In genomic region chr5:137660349-137660817, GRCh38 we compare ENCODE assay signal across 8 cellular contexts.
A peak's percentile ranks its signal among the peaks of the same experiment; 100 is the strongest.
DNase-seq lines count a peak whose midpoint lies in the region; ATAC-seq and TF ChIP-seq lines count a peak whose summit lies in the region.

No MANE protein-coding gene starts in this region.

- no peak overlapping the region for H3K4me2 ChIP-seq in IMR-90 (ENCODE audit: low read depth, low read length)
- 0 out of 2 replicates have a peak overlapping the region, but pooled peaks have one; percentile 41 for H3K4me2 ChIP-seq in PC-3 (ENCODE audit: low read length)
- H3K4me2 ChIP-seq in neural progenitor cell = no peak overlapping the region

- no peak overlapping the region for H4K91ac ChIP-seq in IMR-90 (ENCODE audit: insufficient read depth, low read depth, low read length)

- H3K18ac ChIP-seq in IMR-90 (ENCODE audit: low read depth, low read length) = no peak overlapping the region

- no peaks in the 10 kb centered on the region for H3K79me1 ChIP-seq in IMR-90 (ENCODE audit: low read depth in 1 of 2, low read length in 2 of 2)

- no peaks in the 10 kb centered on the region for H3K36me3 ChIP-seq in IMR-90 (ENCODE audit: control insufficient read depth, insufficient read depth, low read length)
- H3K36me3 ChIP-seq in PC-3 (ENCODE audit: low read depth, low read length) = no peaks in the 10 kb centered on the region
- no peaks in the 10 kb centered on the region for H3K36me3 ChIP-seq in neural progenitor cell

- no peaks in the 10 kb centered on the region for H3K9me2 ChIP-seq in PC-3 (replicated peaks; ENCODE audit: low read length)

- POLR2A ChIA-PET in IMR-90 (lab: Charles Lee; ENCODE audit: unreplicated experiment) (no interaction called here), PC-3 (lab: Charles Lee; ENCODE audit: unreplicated experiment) (no interaction called here)

- H3K27me3 ChIP-seq in IMR-90 (ENCODE audit: control insufficient read depth, insufficient read depth, low read length) (no peaks in the 10 kb centered on the region), PC-3 (ENCODE audit: low read length) (no peaks in the 10 kb centered on the region), neural progenitor cell (no peaks in the 10 kb centered on the region)

- H3K14ac ChIP-seq in IMR-90 (replicated peaks; ENCODE audit: low read depth, low read length) = no peak overlapping the region

- H3K79me2 ChIP-seq in PC-3 (ENCODE audit: low read length) (no peaks in the 10 kb centered on the region), neural progenitor cell (ENCODE audit: low read depth) (no peaks in the 10 kb centered on the region)

- BruUV-seq in IMR-90 (replicated peaks; lab: Mats Ljungman, UMichigan) (no TSS peak), PC-3 (replicated peaks; lab: Mats Ljungman, UMichigan) (no TSS peak)

- no peak overlapping the region for H3K23ac ChIP-seq in IMR-90 (ENCODE audit: low read depth, low read length)

- in situ Hi-C loops in IMR-90 (cut with MboI; ENCODE audit: low sequenced_read_pairs) = no loop called here

- H3K9me3 ChIP-seq in IMR-90 (ENCODE audit: control insufficient read depth, insufficient read depth, low read length) (no peaks in the 10 kb centered on the region), PC-3 (ENCODE audit: low read length) (no peaks in the 10 kb centered on the region), neural progenitor cell (ENCODE audit: low read depth) (no peaks in the 10 kb centered on the region)

- no peak overlapping the region for H4K8ac ChIP-seq in IMR-90 (ENCODE audit: low read depth in 2 of 2, low read length in 2 of 2)

- DNase-seq in DMS153 treated with DMSO at 0.1 percent for 48 hours (lab: John Stamatoyannopoulos, UW; ENCODE audit: unreplicated experiment) (peak; percentile 10), IMR-90 (peak; percentile 81), PC-3 (peak; percentile 79), fibroblast of mammary gland (ENCODE audit: low read depth) (peak; percentile 76), neural progenitor cell (ENCODE audit: low spot score) (peak; percentile 78), stromal cell of bone marrow (ENCODE audit: low read depth) (peak; percentile 52)
- peak; percentile 70 for DNase-seq in activated T-cell treated with anti-CD3 and anti-CD28 coated beads, Interleukin-2, amount 50 U/mL, for 4 hours

- peak; percentile 75 for TF ChIP-seq CTCF in IMR-90 (conservative IDR thresholded peaks at IDR 0.05; ENCODE audit: low read depth, low read length)
- TF ChIP-seq CTCF in PC-3 (conservative IDR thresholded peaks at IDR 0.05; ENCODE audit: low read depth, low read length) = peak; percentile 77
- TF ChIP-seq CTCF in fibroblast of mammary gland (conservative IDR thresholded peaks at IDR 0.05; ENCODE audit: control insufficient read depth, insufficient read depth, low read depth, low read length) = peak; percentile 88
- TF ChIP-seq CTCF in neural progenitor cell (IDR thresholded peaks at IDR 0.05) = peak; percentile 79

- H3K9me3 Mint-ChIP-seq in activated T-cell treated with anti-CD3 and anti-CD28 coated beads, Interleukin-2, amount 50 U/mL, for 4 hours = no peaks in the 10 kb centered on the region
- no peaks in the 10 kb centered on the region for H3K9me3 Mint-ChIP-seq in neural progenitor cell

- no peak overlapping the region for H2BK20ac ChIP-seq in IMR-90 (ENCODE audit: low read depth, low read length)

- no peak overlapping the region for H2BK120ac ChIP-seq in IMR-90 (ENCODE audit: low read depth, low read length)

- no peak overlapping the region for H3K4me3 ChIP-seq in IMR-90 (ENCODE audit: insufficient read depth, low read depth, low read length)
- no peak overlapping the region for H3K4me3 ChIP-seq in PC-3 (ENCODE audit: low read length)
- no peak overlapping the region for H3K4me3 ChIP-seq in fibroblast of mammary gland (ENCODE audit: control insufficient read depth, low read depth, low read length)
- H3K4me3 ChIP-seq in neural progenitor cell = no peak overlapping the region

- TF ChIP-seq POLR2A in IMR-90 (IDR thresholded peaks at IDR 0.05; ENCODE audit: low read depth, low read length) = no peak

- no peak overlapping the region for H2BK15ac ChIP-seq in IMR-90 (ENCODE audit: low read depth, low read length)

- no peak overlapping the region for H3K9ac ChIP-seq in IMR-90 (ENCODE audit: low read depth, low read length)
- no peak overlapping the region for H3K9ac ChIP-seq in PC-3 (ENCODE audit: low read length)
- H3K9ac ChIP-seq in neural progenitor cell = no peak overlapping the region

- H4K20me1 ChIP-seq in IMR-90 (ENCODE audit: insufficient read depth, low read length) = no peaks in the 10 kb centered on the region
- H4K20me1 ChIP-seq in PC-3 (ENCODE audit: low read length) = no peaks in the 10 kb centered on the region
- H4K20me1 ChIP-seq in neural progenitor cell (ENCODE audit: low read depth) = peaks cover 3% of the 10 kb centered on the region

- H2AFZ ChIP-seq in IMR-90 (replicated peaks; ENCODE audit: low read length, poor library complexity) = peak overlapping the region; percentile 4
- H2AFZ ChIP-seq in PC-3 (ENCODE audit: low read length) = peak overlapping the region; percentile 70
- H2AFZ ChIP-seq in neural progenitor cell (replicated peaks) = no peak overlapping the region

- no peaks in the 10 kb centered on the region for H3K4me1 ChIP-seq in IMR-90 (ENCODE audit: control insufficient read depth, insufficient read depth, low read length)
- H3K4me1 ChIP-seq in PC-3 (ENCODE audit: insufficient read depth, low read length) = no peaks in the 10 kb centered on the region
- H3K4me1 ChIP-seq in neural progenitor cell = no peaks in the 10 kb centered on the region

- H4K5ac ChIP-seq in IMR-90 (ENCODE audit: low read depth, low read length) = no peak overlapping the region

- dilution Hi-C loops in IMR-90 (cut with HindIII; ENCODE audit: low sequenced_read_pairs, unreplicated experiment) = no loop called here

- no peaks in the 10 kb centered on the region for H3K9me1 ChIP-seq in IMR-90 (ENCODE audit: insufficient read depth, low read length)

- no peak overlapping the region for H3K4me3 Mint-ChIP-seq in activated T-cell treated with anti-CD3 and anti-CD28 coated beads, Interleukin-2, amount 50 U/mL, for 4 hours
- no peak overlapping the region for H3K4me3 Mint-ChIP-seq in neural progenitor cell

- H2AK9ac ChIP-seq in IMR-90 (replicated peaks; ENCODE audit: low read depth, low read length, poor library complexity) = no peak overlapping the region

- H3K27ac Mint-ChIP-seq in neural progenitor cell = no peak overlapping the region

- CTCF ChIA-PET in IMR-90 (lab: Yijun Ruan, JAX) = interaction anchor here (0.5 to 2.3 kb wide), 17 partner anchors 9 to 392 kb away, joined by 3 to 25 read pairs (median 4); partner anchors contain the start of gene KLHL3
- CTCF ChIA-PET in PC-3 (lab: Charles Lee) = interaction anchor here (0.5 to 1.7 kb wide), 12 partner anchors 19 to 340 kb away, joined by 3 to 16 read pairs (median 5); partner anchors contain the start of gene KLHL3

- H2BK5ac ChIP-seq in IMR-90 (ENCODE audit: low read depth, low read length, poor library complexity, severe bottlenecking) = no peak overlapping the region

- no peaks in the 10 kb centered on the region for H3F3A ChIP-seq in PC-3 (ENCODE audit: low read length, unreplicated experiment)
- H3F3A ChIP-seq in neural progenitor cell (ENCODE audit: low read depth) = no peaks in the 10 kb centered on the region

- no peak overlapping the region for H2AK5ac ChIP-seq in IMR-90 (ENCODE audit: low read depth, low read length)

- peaks cover 12% of the 10 kb centered on the region for H3K36me3 Mint-ChIP-seq in activated T-cell treated with anti-CD3 and anti-CD28 coated beads, Interleukin-2, amount 50 U/mL, for 4 hours (ENCODE audit: insufficient read depth)
- H3K36me3 Mint-ChIP-seq in neural progenitor cell = peaks cover 2% of the 10 kb centered on the region

- no peak overlapping the region for H3K56ac ChIP-seq in IMR-90 (ENCODE audit: extremely low read depth, insufficient read depth, low read length)

- ATAC-seq in GM21526 (IDR thresholded peaks at IDR 0.05; ENCODE audit: low FRiP score, unreplicated experiment) (peak; percentile 86), IMR-90 (ENCODE audit: low read depth) (peak; percentile 93), PC-3 (peak; percentile 98)
- peak; percentile 96 to 97 for ATAC-seq in activated T-cell treated with anti-CD3 and anti-CD28 coated beads, Interleukin-2, amount 50 U/mL, for 4 hours

- no peaks in the 10 kb centered on the region for H3K27me3 Mint-ChIP-seq in activated T-cell treated with anti-CD3 and anti-CD28 coated beads, Interleukin-2, amount 50 U/mL, for 4 hours (ENCODE audit: low read depth)
- no peaks in the 10 kb centered on the region for H3K27me3 Mint-ChIP-seq in neural progenitor cell (ENCODE audit: insufficient read depth, low read depth)

- peak; percentile 80 for TF ChIP-seq RAD21 in IMR-90 (IDR thresholded peaks at IDR 0.05; ENCODE audit: low read length)

- no peak overlapping the region for H3K4ac ChIP-seq in IMR-90 (ENCODE audit: low read depth, low read length)

- 17% methylated on average over 1 of the region's 6 CpGs; no CpG with 5 or more reads in 1 of the 2 experiments for WGBS in IMR-90 (ENCODE audit: extremely low coverage in 2 of 2, insufficient read length in 1 of 2), 2 experiments

- H3K4me1 Mint-ChIP-seq in activated T-cell treated with anti-CD3 and anti-CD28 coated beads, Interleukin-2, amount 50 U/mL, for 4 hours (ENCODE audit: low read depth) = peaks cover 5% of the 10 kb centered on the region
- H3K4me1 Mint-ChIP-seq in neural progenitor cell = no peaks in the 10 kb centered on the region

- intact Hi-C loops in IMR-90 (cut with micrococcal nuclease) (loop anchor here (1.0 kb wide), 2 partner anchors 83 to 473 kb away; no protein-coding TSS in a partner anchor), PC-3 (cut with micrococcal nuclease) (loop anchor here (1.0 kb wide), 3 partner anchors 31 to 83 kb away; partner anchors contain the start of gene KLHL3)

- H3K27ac ChIP-seq in IMR-90 (ENCODE audit: insufficient read depth, low read length) = no peak overlapping the region
- H3K27ac ChIP-seq in PC-3 (ENCODE audit: low read length) = no peak overlapping the region
- no peak overlapping the region for H3K27ac ChIP-seq in neural progenitor cell

TF ChIP-seq in IMR-90, 13 proteins besides CTCF, POLR2A, EP300 and RAD21:
- TF ChIP-seq SMC3 (IDR thresholded peaks at IDR 0.05; ENCODE audit: low read depth, low read length) (peak; percentile 86), USF2 (IDR thresholded peaks at IDR 0.05; ENCODE audit: low read depth, low read length) (no peak)

Comparison
In these comparisons a context has a peak if more than half of its experiments do, and no peak if none do; other contexts are left out.
1. DNase-seq: peak in every context shown above with its lines; median percentile 81 in IMR-90; 79 in PC-3; 78 in neural progenitor cell; 76 in fibroblast of mammary gland; 70 in activated T-cell treated with anti-CD3 and anti-CD28 coated beads, Interleukin-2, amount 50 U/mL, for 4 hours; 52 in stromal cell of bone marrow; 10 in DMS153 treated with DMSO at 0.1 percent for 48 hours.